In genomic region chr5:174348582-174348981, GRCh38 we compare ENCODE assay signal across 1 cellular context.
TF ChIP-seq lines count a peak whose summit lies in the region.

No MANE protein-coding gene starts in this region.

TF ChIP-seq in GM23338, 12 proteins besides CTCF, POLR2A, EP300 and RAD21 (continued from another document):
- TF ChIP-seq REST (IDR thresholded peaks at IDR 0.05; ENCODE audit: unreplicated experiment) (no peak), NANOG (IDR thresholded peaks at IDR 0.05; ENCODE audit: borderline replicate concordance) (no peak), STAT1 (IDR thresholded peaks at IDR 0.05; ENCODE audit: unreplicated experiment) (no peak), ETS1 (IDR thresholded peaks at IDR 0.05) (no peak), JUNB (IDR thresholded peaks at IDR 0.05; ENCODE audit: unreplicated experiment) (no peak), ZNF331 (CRISPR knock-in tag; IDR thresholded peaks at IDR 0.05; ENCODE audit: low read depth) (no peak), EZH2 (IDR thresholded peaks at IDR 0.05; ENCODE audit: low read depth, unreplicated experiment) (no peak), EZH2phosphoT487 (IDR thresholded peaks at IDR 0.05; ENCODE audit: unreplicated experiment) (no peak), CREB1 (CRISPR knock-in tag; IDR thresholded peaks at IDR 0.05; ENCODE audit: low read depth) (no peak)
